In genomic region chr19:56108447-56109195, GRCh38 we compare ENCODE assay signal across 10 cellular contexts. TPM values are rescaled to one million over a fixed set of nuclear protein-coding genes. Genes with fewer than 3 reads are reported as not detected.
DNase-seq lines count a peak whose midpoint lies in the region; ATAC-seq and TF ChIP-seq lines count a peak whose summit lies in the region.
"Had no signal": no experiment of that assay in that cellular context is flagged by ENCODE, and none has a peak within 500 bp of the region (broad histone marks: within the 10 kb centered on the region; RNA-seq: fewer than 3 reads in every experiment).

No MANE protein-coding gene starts in this region.

- WGBS in gastroesophageal sphincter (ENCODE audit: low coverage in 1 of 2), 2 donors: 0 to 9% methylated on average over 10 to 12 of the region's 24 CpGs
- 18 to 25% methylated on average over 24 of the region's 24 CpGs for WGBS in aorta, 2 donors

- H3K27ac ChIP-seq in gastroesophageal sphincter (peak overlapping the region; percentile 12 to 87 (median 84)), neutrophil (peak overlapping the region; percentile 88), aorta (ENCODE audit: low read depth in 1 of 2, low read length in 2 of 2) (peak overlapping the region in 1 of 2 donors; percentile 2)

- ATAC-seq in Right ventricle myocardium inferior (peak; percentile 33), gastroesophageal sphincter (no peak), aorta (ENCODE audit: low FRiP score) (no peak), GM21723 (IDR thresholded peaks at IDR 0.05; ENCODE audit: unreplicated experiment) (no peak), GM21786 (IDR thresholded peaks at IDR 0.05; ENCODE audit: unreplicated experiment) (no peak)

- H3K9me3 ChIP-seq in gastroesophageal sphincter: no peaks in the 10 kb centered on the region
- no peaks in the 10 kb centered on the region for H3K9me3 ChIP-seq in neutrophil
- no peaks in the 10 kb centered on the region for H3K9me3 ChIP-seq in aorta (ENCODE audit: control insufficient read depth, low read length)

- intact Hi-C loops in Right ventricle myocardium inferior (cut with DNase I) (loop anchor here (1.0 kb wide), 1 partner anchor 13 kb away; the partner anchor contains the start of gene ZNF787), cardiac septum (cut with DNase I) (no loop called here), aorta (cut with DNase I) (loop anchor here in 1 of 2 donors (5.0 to 10.0 kb wide), 2 partner anchors 34 to 206 kb away; partner anchors contain the start of genes ZNF444 and ZSCAN5A)

- DNase-seq in Right ventricle myocardium inferior (ENCODE audit: missing footprints): peak; percentile 78
- no peak for DNase-seq in cardiac septum (ENCODE audit: low spot score)
- peak; percentile 67 to 86 for DNase-seq in aorta
- no peak for DNase-seq in NCI-H187 (lab: John Stamatoyannopoulos, UW)
- DNase-seq: activated naive CD4-positive, alpha-beta T cell treated with anti-CD3 and anti-CD28 coated beads, Interleukin-2, amount 10 ng/mL, durations not matched to agents 7 days and 5 days; NCI-H1048 had no signal

- TF ChIP-seq POLR2A in gastroesophageal sphincter (IDR thresholded peaks at IDR 0.05): no peak

- H3K4me3 ChIP-seq in gastroesophageal sphincter: peak overlapping the region; percentile 3 to 42
- no peak overlapping the region for H3K4me3 ChIP-seq in neutrophil (ENCODE audit: low read depth in 1 of 2, low read length in 1 of 2)
- no peak overlapping the region for H3K4me3 ChIP-seq in aorta (ENCODE audit: low read length in 2 of 2)

- H3K27me3 ChIP-seq in gastroesophageal sphincter (no peaks in the 10 kb centered on the region), neutrophil (no peaks in the 10 kb centered on the region), aorta (ENCODE audit: control insufficient read depth in 1 of 2, insufficient read depth in 2 of 2, low read length in 1 of 2) (no peaks in the 10 kb centered on the region)

- no peak for TF ChIP-seq EP300 in gastroesophageal sphincter (IDR thresholded peaks at IDR 0.05)

- TF ChIP-seq CTCF in gastroesophageal sphincter (IDR thresholded peaks at IDR 0.05) (no peak), neutrophil (IDR thresholded peaks at IDR 0.05) (no peak)

- H3K4me1 ChIP-seq in gastroesophageal sphincter (peaks cover 12 to 94% (median 82%) of the 10 kb centered on the region in 3 donors), neutrophil (ENCODE audit: control insufficient read depth in 1 of 2, insufficient read depth in 1 of 2, low read depth in 1 of 2, low read length in 1 of 2) (peaks cover 80 to 92% of the 10 kb centered on the region in 2 experiments), aorta (ENCODE audit: control insufficient read depth in 1 of 2, insufficient read depth in 2 of 2, low read length in 2 of 2) (no peaks in the 10 kb centered on the region)

- no peaks in the 10 kb centered on the region for H3K36me3 ChIP-seq in gastroesophageal sphincter
- peaks cover 17% of the 10 kb centered on the region for H3K36me3 ChIP-seq in neutrophil
- H3K36me3 ChIP-seq in aorta (ENCODE audit: control insufficient read depth in 1 of 2, insufficient read depth in 2 of 2, low read length in 1 of 2): no peaks in the 10 kb centered on the region

RNA-seq across cellular contexts. Expression of gene ZNF787, which starts 12.5 kb away (rescaled TPM):
- total RNA-seq in Right ventricle myocardium inferior: 35.3 TPM
- total RNA-seq in cardiac septum: 29.5 TPM
- 10 to 100 TPM; 18.6 to 31.8 (median 19.7) TPM for total RNA-seq in gastroesophageal sphincter
- 10 to 100 TPM; 23.9 to 25.5 TPM for total RNA-seq in aorta
- polyA plus RNA-seq in aorta: 10 to 100 TPM in 1 of 2 donors, 1 to 10 TPM in 1; 6.6 to 12.1 TPM

RNA-seq across cellular contexts. Expression of gene ZNF444, which starts 32.5 kb away (rescaled TPM):
- 29.1 TPM for total RNA-seq in Right ventricle myocardium inferior
- total RNA-seq in cardiac septum: 22.9 TPM
- total RNA-seq in gastroesophageal sphincter: 10 to 100 TPM; 36.2 to 57.9 (median 41.3) TPM
- total RNA-seq in aorta: 10 to 100 TPM; 23.0 to 26.1 TPM
- polyA plus RNA-seq in aorta: 10 to 100 TPM; 10.3 to 48.3 TPM

Comparison
In these comparisons a context has a peak if more than half of its experiments do, and no peak if none do; other contexts are left out.
1. DNase-seq: peak in Right ventricle myocardium inferior (single experiment) and aorta (2 of 2); none in cardiac septum (single experiment) and NCI-H187 (0 of 2).
2. H3K4me3 ChIP-seq: peak in gastroesophageal sphincter (2 of 2); none in neutrophil (0 of 2) and aorta (0 of 2).